Comparison of ENCODE assay signal across 24 cellular contexts in genomic region chr6:16955899-16956298, GRCh38.
DNase-seq lines count a peak whose midpoint lies in the region; ATAC-seq and TF ChIP-seq lines count a peak whose summit lies in the region.
"Had no signal": no experiment of that assay in that cellular context is flagged by ENCODE, and none has a peak within 500 bp of the region (broad histone marks: within the 10 kb centered on the region; RNA-seq: fewer than 3 reads in every experiment).

No MANE protein-coding gene starts in this region.

- TF ChIP-seq CTCF in HEK293 (tag by site-specific recombination; IDR thresholded peaks at IDR 0.05) = no peak
- no peak for TF ChIP-seq CTCF in nephron (IDR thresholded peaks at IDR 0.05; ENCODE audit: unreplicated experiment in 3 of 3)
- TF ChIP-seq CTCF in GM10248 (IDR thresholded peaks at IDR 0.05; ENCODE audit: control extremely low read depth, extremely low read depth, low read depth, missing control alignments) = no peak

- ATAC-seq in activated T-helper 17 cell treated with anti-CD3 and anti-CD28 coated beads, Interleukin-2, amount 50 U/mL, for 72 hours (replicated peaks) = peak; percentile 65
- ATAC-seq: HepG2 had no signal

- DNase-seq in activated T-cell treated with anti-CD3 and anti-CD28 coated beads, Interleukin-2, amount 50 U/mL, for 24 hours = no peak
- no peak for DNase-seq in activated T-cell treated with anti-CD3 and anti-CD28 coated beads, Interleukin-2, amount 50 U/mL, for 48 hours
- DNase-seq in NCI-H187 (lab: John Stamatoyannopoulos, UW) (no peak), GM10248 (ENCODE audit: extremely low spot score) (no peak), NCI-H2227 treated with DMSO at 0.1 percent for 48 hours (lab: John Stamatoyannopoulos, UW) (no peak)
- DNase-seq: BE2C; Caco-2; DMS 273 treated with DMSO at 0.1 percent for 48 hours; GOT3; HCEC 1CT; KG1; NCI-H1092 treated with DMSO at 0.1 percent for 48 hours; NCI-H146; NCI-H2029 treated with DMSO at 0.1 percent for 48 hours; NCI-H345; NCI-H524; NCI-H774; NK-92 treated with Interleukin-12 subunit alpha and Interleukin-12 subunit beta, amount 100 ng/mL, for 24 hours; Peyer's patch had no signal

- POLR2A ChIA-PET in HEK293 (lab: Yijun Ruan, JAX) = no interaction called here
- POLR2A ChIA-PET in GM10248 (lab: Yijun Ruan, JAX) = no interaction called here

- CTCF ChIA-PET in HEK293 (lab: Yijun Ruan, JAX) (interaction anchor here (0.6 to 7.1 kb wide), 3 partner anchors 8 to 666 kb away, joined by 3 to 60 read pairs (median 5); no protein-coding TSS in a partner anchor), GM10248 (lab: Yijun Ruan, JAX) (interaction anchor here (1.2 to 1.6 kb wide), 4 partner anchors 10 to 670 kb away, joined by 3 to 5 read pairs (median 4); no protein-coding TSS in a partner anchor)

- H3K4me1 ChIP-seq in HEK293 (ENCODE audit: control insufficient read depth, insufficient read depth, low read length) = no peaks in the 10 kb centered on the region; the same call in 1 of the 2 replicates
- H3K4me1 ChIP-seq: BE2C, Caco-2, Peyer's patch had no signal

- H3K36me3 Mint-ChIP-seq in activated T-cell treated with anti-CD3 and anti-CD28 coated beads, Interleukin-2, amount 50 U/mL, for 24 hours (ENCODE audit: low read depth) = no peaks in the 10 kb centered on the region
- no peaks in the 10 kb centered on the region for H3K36me3 Mint-ChIP-seq in activated T-helper 17 cell treated with anti-CD3 and anti-CD28 coated beads, Interleukin-2, amount 50 U/mL, for 72 hours (ENCODE audit: low read depth)
- H3K36me3 Mint-ChIP-seq in nephron (ENCODE audit: low read depth) = no peaks in the 10 kb centered on the region

- no peaks in the 10 kb centered on the region for H3K36me3 ChIP-seq in HEK293 (ENCODE audit: control insufficient read depth in 2 of 2, insufficient read depth in 1 of 2, low read length in 2 of 2)
- H3K36me3 ChIP-seq: BE2C, Peyer's patch had no signal

- no peaks in the 10 kb centered on the region for H3K9me3 Mint-ChIP-seq in activated T-cell treated with anti-CD3 and anti-CD28 coated beads, Interleukin-2, amount 50 U/mL, for 24 hours
- H3K9me3 Mint-ChIP-seq in activated T-helper 17 cell treated with anti-CD3 and anti-CD28 coated beads, Interleukin-2, amount 50 U/mL, for 72 hours = no peaks in the 10 kb centered on the region
- H3K9me3 Mint-ChIP-seq in nephron = peaks cover 13% of the 10 kb centered on the region

- H3K4me3 ChIP-seq in HEK293 (ENCODE audit: low read depth, low read length) = no peak overlapping the region
- H3K4me3 ChIP-seq: Peyer's patch had no signal

- no peak overlapping the region for H3K4me3 Mint-ChIP-seq in activated T-cell treated with anti-CD3 and anti-CD28 coated beads, Interleukin-2, amount 50 U/mL, for 24 hours
- peak overlapping the region; percentile 40 for H3K4me3 Mint-ChIP-seq in activated T-helper 17 cell treated with anti-CD3 and anti-CD28 coated beads, Interleukin-2, amount 50 U/mL, for 72 hours
- H3K4me3 Mint-ChIP-seq in nephron = no peak overlapping the region

- H3K27ac Mint-ChIP-seq in activated T-cell treated with anti-CD3 and anti-CD28 coated beads, Interleukin-2, amount 50 U/mL, for 24 hours = peak overlapping the region; percentile 77
- H3K27ac Mint-ChIP-seq in activated T-helper 17 cell treated with anti-CD3 and anti-CD28 coated beads, Interleukin-2, amount 50 U/mL, for 72 hours = peak overlapping the region; percentile 73
- H3K27ac Mint-ChIP-seq in nephron = peak overlapping the region; percentile 1 to 41 (median 13)

- H3K9me3 ChIP-seq in HEK293 (ENCODE audit: control insufficient read depth, insufficient read depth, low read depth, low read length) = no peaks in the 10 kb centered on the region
- H3K9me3 ChIP-seq: BE2C, Caco-2, Peyer's patch had no signal

- peaks cover 50% of the 10 kb centered on the region for H3K4me1 Mint-ChIP-seq in activated T-cell treated with anti-CD3 and anti-CD28 coated beads, Interleukin-2, amount 50 U/mL, for 24 hours (ENCODE audit: low read depth)
- H3K4me1 Mint-ChIP-seq in activated T-helper 17 cell treated with anti-CD3 and anti-CD28 coated beads, Interleukin-2, amount 50 U/mL, for 72 hours = peaks cover 21% of the 10 kb centered on the region
- H3K4me1 Mint-ChIP-seq in nephron = peaks cover 12% of the 10 kb centered on the region

- H3K27me3 Mint-ChIP-seq in activated T-cell treated with anti-CD3 and anti-CD28 coated beads, Interleukin-2, amount 50 U/mL, for 24 hours = peaks cover 30% of the 10 kb centered on the region
- peaks cover 23% of the 10 kb centered on the region for H3K27me3 Mint-ChIP-seq in activated T-helper 17 cell treated with anti-CD3 and anti-CD28 coated beads, Interleukin-2, amount 50 U/mL, for 72 hours
- no peaks in the 10 kb centered on the region for H3K27me3 Mint-ChIP-seq in nephron (ENCODE audit: low read depth)

- no peak overlapping the region for H3K27ac ChIP-seq in HEK293 (ENCODE audit: extremely low read depth, low read depth, low read length)
- H3K27ac ChIP-seq: HL-60, Peyer's patch had no signal

TF ChIP-seq in HEK293, 187 proteins besides CTCF, POLR2A, EP300 and RAD21:
- no peak for TF ChIP-seq ZBTB20 (tag by site-specific recombination; IDR thresholded peaks at IDR 0.05)
- TF ChIP-seq ZNF621 (tag by site-specific recombination; IDR thresholded peaks at IDR 0.05) = no peak
- TF ChIP-seq ZFHX2 (tag by site-specific recombination; conservative IDR thresholded peaks at IDR 0.05) = peak; percentile 39

Comparison
In these comparisons a context has a peak if more than half of its experiments do, and no peak if none do; other contexts are left out.
1. H3K27ac Mint-ChIP-seq: peak in every context shown above with its lines; median percentile 77 in activated T-cell treated with anti-CD3 and anti-CD28 coated beads, Interleukin-2, amount 50 U/mL, for 24 hours; 73 in activated T-helper 17 cell treated with anti-CD3 and anti-CD28 coated beads, Interleukin-2, amount 50 U/mL, for 72 hours; 13 in nephron.